ENCODE assay signal across 2 cellular contexts in genomic region chr1:232191560-232191959, GRCh38.
TF ChIP-seq lines count a peak whose summit lies in the region.

No MANE protein-coding gene starts in this region.

TF ChIP-seq in WTC11, 78 proteins besides CTCF, POLR2A, EP300 and RAD21:
- TF ChIP-seq NR1H2 (CRISPR knock-in tag; IDR thresholded peaks at IDR 0.05) (no peak), ZSCAN18 (CRISPR knock-in tag; IDR thresholded peaks at IDR 0.05) (no peak), TEAD1 (CRISPR knock-in tag; IDR thresholded peaks at IDR 0.05) (no peak), NR3C1 (CRISPR knock-in tag; conservative IDR thresholded peaks at IDR 0.05; ENCODE audit: low read depth) (no peak), MYBL2 (CRISPR knock-in tag; IDR thresholded peaks at IDR 0.05) (no peak), ZNF232 (CRISPR knock-in tag; IDR thresholded peaks at IDR 0.05) (no peak), NFATC4 (CRISPR knock-in tag; IDR thresholded peaks at IDR 0.05) (peak; percentile 8; the same call in 1 of the 2 replicates), ZNF138 (CRISPR knock-in tag; conservative IDR thresholded peaks at IDR 0.05) (no peak)
- TF ChIP-seq, protein P1, sequence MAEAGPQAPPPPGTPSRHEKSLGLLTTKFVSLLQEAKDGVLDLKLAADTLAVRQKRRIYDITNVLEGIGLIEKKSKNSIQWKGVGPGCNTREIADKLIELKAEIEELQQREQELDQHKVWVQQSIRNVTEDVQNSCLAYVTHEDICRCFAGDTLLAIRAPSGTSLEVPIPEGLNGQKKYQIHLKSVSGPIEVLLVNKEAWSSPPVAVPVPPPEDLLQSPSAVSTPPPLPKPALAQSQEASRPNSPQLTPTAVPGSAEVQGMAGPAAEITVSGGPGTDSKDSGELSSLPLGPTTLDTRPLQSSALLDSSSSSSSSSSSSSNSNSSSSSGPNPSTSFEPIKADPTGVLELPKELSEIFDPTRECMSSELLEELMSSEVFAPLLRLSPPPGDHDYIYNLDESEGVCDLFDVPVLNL (CRISPR knock-in tag; IDR thresholded peaks at IDR 0.05; ENCODE audit: borderline replicate concordance, low read depth): no peak

TF ChIP-seq in H1, 55 proteins besides CTCF, POLR2A, EP300 and RAD21:
- TF ChIP-seq MAX (IDR thresholded peaks at IDR 0.05): no peak
- peak; percentile 35; the same call in 1 of the 2 replicates for TF ChIP-seq POLR2AphosphoS5 (IDR thresholded peaks at IDR 0.05; ENCODE audit: low read depth, low read length)
TF ChIP-seq in H1: peak in this region for 1.
